ENCODE assay signal across 8 cellular contexts in the genomic region with DNA sequence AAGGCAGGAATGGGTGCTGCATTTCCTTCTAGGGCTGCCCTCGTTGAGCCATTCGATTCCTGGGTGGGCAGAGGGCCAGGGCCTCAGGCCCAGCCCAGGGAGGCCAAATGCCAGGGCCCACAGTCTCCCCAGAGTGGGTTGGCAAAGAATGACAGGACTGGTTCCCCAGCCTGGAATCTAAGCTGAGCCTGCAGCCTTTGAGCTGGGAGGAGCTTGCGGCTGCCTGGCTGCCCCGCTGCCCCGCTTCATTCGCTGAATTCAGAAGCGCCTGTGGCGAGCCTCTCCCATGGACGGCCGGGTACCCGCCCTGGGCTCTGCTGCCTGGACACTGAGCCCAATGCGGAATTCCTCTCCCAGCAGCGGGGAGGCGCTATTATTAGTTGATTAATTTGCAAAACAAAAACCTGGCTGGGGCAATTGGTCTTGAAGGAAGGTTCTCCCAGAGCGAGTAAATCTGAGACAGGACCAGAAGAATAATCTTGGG. TPM values are rescaled to one million over a fixed set of nuclear protein-coding genes. Genes with fewer than 3 reads are reported as not detected.
A peak's percentile ranks its signal among the peaks of the same experiment; 100 is the strongest.
DNase-seq lines count a peak whose midpoint lies in the region; ATAC-seq and TF ChIP-seq lines count a peak whose summit lies in the region.

No MANE protein-coding gene starts in this region.

- H3K9me3 ChIP-seq in left ventricle myocardium inferior (replicated peaks): no peaks in the 10 kb centered on the region
- no peaks in the 10 kb centered on the region for H3K9me3 ChIP-seq in CD8-positive, alpha-beta T cell (ENCODE audit: low read length)

- H3K4me1 ChIP-seq in left ventricle myocardium inferior: peaks cover 20% of the 10 kb centered on the region
- no peaks in the 10 kb centered on the region for H3K4me1 ChIP-seq in CD8-positive, alpha-beta T cell (ENCODE audit: insufficient read depth, low read length)

- no peaks in the 10 kb centered on the region for H3K4me1 Mint-ChIP-seq in CD8-positive, alpha-beta T cell (ENCODE audit: low read depth)

- peak overlapping the region; percentile 43 for H3K4me3 ChIP-seq in left ventricle myocardium inferior
- H3K4me3 ChIP-seq in CD8-positive, alpha-beta T cell (ENCODE audit: low read depth, low read length): no peak overlapping the region

- no peak overlapping the region for H3K4me3 Mint-ChIP-seq in CD8-positive, alpha-beta T cell

- intact Hi-C loops in left ventricle myocardium inferior (cut with micrococcal nuclease) (no loop called here), posterior vena cava (cut with DNase I) (no loop called here)
- intact Hi-C loops in CD8-positive, alpha-beta T cell (cut with DNase I, micrococcal nuclease): no loop called here

- H3K9me3 Mint-ChIP-seq in CD8-positive, alpha-beta T cell: no peaks in the 10 kb centered on the region

- CTCF ChIA-PET in CD8-positive, alpha-beta T cell (lab: Charles Lee): no interaction called here

- peak; percentile 50 for TF ChIP-seq CTCF in left ventricle myocardium inferior (IDR thresholded peaks at IDR 0.05; ENCODE audit: borderline replicate concordance)
- TF ChIP-seq CTCF in CD8-positive, alpha-beta T cell (IDR thresholded peaks at IDR 0.05): no peak

- H3K27me3 Mint-ChIP-seq in CD8-positive, alpha-beta T cell (ENCODE audit: low read depth): peaks cover 19% of the 10 kb centered on the region

- DNase-seq in GM04504 (ENCODE audit: low read depth) (peak; percentile 52), amniotic stem cell (lab: John Stamatoyannopoulos, UW) (peak; percentile 51), left ventricle myocardium inferior (peak; percentile 75), posterior vena cava (ENCODE audit: low spot score) (peak; percentile 92), T-helper 2 cell (no peak)
- no peak for DNase-seq in stimulated activated CD4-positive, alpha-beta T cell treated with anti-CD3 and anti-CD28 coated beads, Interleukin-2, amount 100 ng/mL, for 24 hours
- DNase-seq in CD8-positive, alpha-beta T cell: no peak

- H3K27ac Mint-ChIP-seq in CD8-positive, alpha-beta T cell: no peak overlapping the region

- H3K36me3 Mint-ChIP-seq in CD8-positive, alpha-beta T cell: no peaks in the 10 kb centered on the region

- peak overlapping the region; percentile 69 for H3K27ac ChIP-seq in left ventricle myocardium inferior (replicated peaks)
- H3K27ac ChIP-seq in CD8-positive, alpha-beta T cell (ENCODE audit: low read depth, low read length): no peak overlapping the region

- ATAC-seq in CD8-positive, alpha-beta T cell: no peak
- no peak for ATAC-seq in HG02678 (IDR thresholded peaks at IDR 0.05; ENCODE audit: unreplicated experiment)

- POLR2A ChIA-PET in CD8-positive, alpha-beta T cell (lab: Charles Lee): no interaction called here

- H3K27me3 ChIP-seq in left ventricle myocardium inferior (ENCODE audit: low read depth): peaks cover 30% of the 10 kb centered on the region
- no peaks in the 10 kb centered on the region for H3K27me3 ChIP-seq in CD8-positive, alpha-beta T cell (ENCODE audit: insufficient read depth, low read length)

- no peaks in the 10 kb centered on the region for H3K36me3 ChIP-seq in left ventricle myocardium inferior
- no peaks in the 10 kb centered on the region for H3K36me3 ChIP-seq in CD8-positive, alpha-beta T cell (ENCODE audit: insufficient read depth, low read length)

RNA-seq across cellular contexts. Expression of gene TARDBP, which starts 32.3 kb away (rescaled TPM):
- total RNA-seq in left ventricle myocardium inferior: 95.5 TPM
- 100 to 1,000 TPM; 124 to 130 TPM for total RNA-seq in posterior vena cava
- 100 to 1,000 TPM; 125 to 131 TPM for total RNA-seq in CD8-positive, alpha-beta T cell

Comparison
In these comparisons a context has a peak if more than half of its experiments do, and no peak if none do; other contexts are left out.
1. DNase-seq: peak in GM04504 (single experiment), amniotic stem cell (single experiment), left ventricle myocardium inferior (single experiment) and posterior vena cava (single experiment); none in stimulated activated CD4-positive, alpha-beta T cell treated with anti-CD3 and anti-CD28 coated beads, Interleukin-2, amount 100 ng/mL, for 24 hours (0 of 2), T-helper 2 cell (0 of 5) and CD8-positive, alpha-beta T cell (0 of 7).